ENCODE assay signal across 8 cellular contexts in genomic region chr20:33262658-33263065, GRCh38. TPM values are rescaled to one million over a fixed set of nuclear protein-coding genes. Genes with fewer than 3 reads are reported as not detected.
DNase-seq lines count a peak whose midpoint lies in the region; ATAC-seq and TF ChIP-seq lines count a peak whose summit lies in the region.

No MANE protein-coding gene starts in this region.

- peak; percentile 96 for TF ChIP-seq CTCF in retinal pigment epithelial cell (conservative IDR thresholded peaks at IDR 0.05; ENCODE audit: low read depth, low read length)

- H3K36me3 Mint-ChIP-seq in activated naive CD8-positive, alpha-beta T cell treated with anti-CD3 and anti-CD28 coated beads, Interleukin-2, amount 50 U/mL, for 24 hours (ENCODE audit: low read depth): no peaks in the 10 kb centered on the region
- H3K36me3 Mint-ChIP-seq in activated naive CD8-positive, alpha-beta T cell treated with anti-CD3 and anti-CD28 coated beads for 36 hours: no peaks in the 10 kb centered on the region

- no peak overlapping the region for H3K4me3 ChIP-seq in retinal pigment epithelial cell (ENCODE audit: low read length)

- no peak overlapping the region for H3K4me3 Mint-ChIP-seq in activated naive CD8-positive, alpha-beta T cell treated with anti-CD3 and anti-CD28 coated beads, Interleukin-2, amount 50 U/mL, for 24 hours
- H3K4me3 Mint-ChIP-seq in activated naive CD8-positive, alpha-beta T cell treated with anti-CD3 and anti-CD28 coated beads for 36 hours: no peak overlapping the region

- H3K27ac Mint-ChIP-seq in activated naive CD8-positive, alpha-beta T cell treated with anti-CD3 and anti-CD28 coated beads, Interleukin-2, amount 50 U/mL, for 24 hours: no peak overlapping the region
- no peak overlapping the region for H3K27ac Mint-ChIP-seq in activated naive CD8-positive, alpha-beta T cell treated with anti-CD3 and anti-CD28 coated beads for 36 hours

- ATAC-seq in activated naive CD8-positive, alpha-beta T cell treated with anti-CD3 and anti-CD28 coated beads, Interleukin-2, amount 50 U/mL, for 24 hours: peak; percentile 46
- no peak for ATAC-seq in HG02885 (IDR thresholded peaks at IDR 0.05; ENCODE audit: poor library complexity, unreplicated experiment)

- no peaks in the 10 kb centered on the region for H3K9me3 Mint-ChIP-seq in activated naive CD8-positive, alpha-beta T cell treated with anti-CD3 and anti-CD28 coated beads, Interleukin-2, amount 50 U/mL, for 24 hours
- no peaks in the 10 kb centered on the region for H3K9me3 Mint-ChIP-seq in activated naive CD8-positive, alpha-beta T cell treated with anti-CD3 and anti-CD28 coated beads for 36 hours

- no peak for DNase-seq in activated naive CD8-positive, alpha-beta T cell treated with anti-CD3 and anti-CD28 coated beads, Interleukin-2, amount 50 U/mL, for 24 hours
- no peak for DNase-seq in activated naive CD8-positive, alpha-beta T cell treated with anti-CD3 and anti-CD28 coated beads for 36 hours
- DNase-seq in NCI-H1092 treated with DMSO at 0.1 percent for 48 hours (lab: John Stamatoyannopoulos, UW): peak; percentile 60
- DNase-seq in SW480 (ENCODE audit: low spot score): peak; percentile 79
- peak; percentile 10 for DNase-seq in glomerular endothelial cell (ENCODE audit: extremely low read depth, low read depth, low spot score)
- DNase-seq in retinal pigment epithelial cell (ENCODE audit: low read depth): peak; percentile 48
- DNase-seq in activated CD8-positive, alpha-beta memory T cell treated with anti-CD3 and anti-CD28 coated beads, Interleukin-2, amount 50 U/mL, for 4 hours: no peak

- H3K27me3 Mint-ChIP-seq in activated naive CD8-positive, alpha-beta T cell treated with anti-CD3 and anti-CD28 coated beads, Interleukin-2, amount 50 U/mL, for 24 hours: peaks cover 10% of the 10 kb centered on the region
- H3K27me3 Mint-ChIP-seq in activated naive CD8-positive, alpha-beta T cell treated with anti-CD3 and anti-CD28 coated beads for 36 hours: peaks cover 20% of the 10 kb centered on the region

- H3K4me1 Mint-ChIP-seq in activated naive CD8-positive, alpha-beta T cell treated with anti-CD3 and anti-CD28 coated beads, Interleukin-2, amount 50 U/mL, for 24 hours: no peaks in the 10 kb centered on the region
- H3K4me1 Mint-ChIP-seq in activated naive CD8-positive, alpha-beta T cell treated with anti-CD3 and anti-CD28 coated beads for 36 hours: no peaks in the 10 kb centered on the region

RNA-seq across cellular contexts. Expression of gene BPIFB1, which starts 20.4 kb away (rescaled TPM):
- total RNA-seq in activated naive CD8-positive, alpha-beta T cell treated with anti-CD3 and anti-CD28 coated beads for 36 hours: not detected
- total RNA-seq in glomerular endothelial cell: not detected in 2 replicates

RNA-seq across cellular contexts. Expression of gene BPIFA1, which starts 26.9 kb away (rescaled TPM):
- total RNA-seq in activated naive CD8-positive, alpha-beta T cell treated with anti-CD3 and anti-CD28 coated beads for 36 hours: not detected
- total RNA-seq in glomerular endothelial cell: not detected in 2 replicates

RNA-seq across cellular contexts. Expression of gene BPIFA3, which starts 45.5 kb away (rescaled TPM):
- total RNA-seq in activated naive CD8-positive, alpha-beta T cell treated with anti-CD3 and anti-CD28 coated beads for 36 hours: not detected
- not detected in 2 replicates for total RNA-seq in glomerular endothelial cell

Comparison
In these comparisons a context has a peak if more than half of its experiments do, and no peak if none do; other contexts are left out.
1. DNase-seq: peak in NCI-H1092 treated with DMSO at 0.1 percent for 48 hours (single experiment), SW480 (single experiment), glomerular endothelial cell (single experiment) and retinal pigment epithelial cell (single experiment); none in activated naive CD8-positive, alpha-beta T cell treated with anti-CD3 and anti-CD28 coated beads, Interleukin-2, amount 50 U/mL, for 24 hours (single experiment), activated naive CD8-positive, alpha-beta T cell treated with anti-CD3 and anti-CD28 coated beads for 36 hours (single experiment) and activated CD8-positive, alpha-beta memory T cell treated with anti-CD3 and anti-CD28 coated beads, Interleukin-2, amount 50 U/mL, for 4 hours (single experiment).